8 cellular contexts compared by ENCODE assay signal in genomic region chr11:75816561-75817239, GRCh38. TPM values are rescaled to one million over a fixed set of nuclear protein-coding genes. Genes with fewer than 3 reads are reported as not detected.
DNase-seq lines count a peak whose midpoint lies in the region; ATAC-seq and TF ChIP-seq lines count a peak whose summit lies in the region.

No MANE protein-coding gene starts in this region.

- no peaks in the 10 kb centered on the region for H3K9me2 ChIP-seq in Karpas-422 (replicated peaks; ENCODE audit: insufficient read depth, low read length)
- no peaks in the 10 kb centered on the region for H3K9me2 ChIP-seq in neural cell (ENCODE audit: insufficient read depth, low read length)

- no peak overlapping the region for H3K27ac Mint-ChIP-seq in CD4-positive, alpha-beta memory T cell

- DNase-seq in CD4-positive, alpha-beta memory T cell = no peak
- peak; percentile 72 for DNase-seq in Karpas-422
- no peak for DNase-seq in brain microvascular endothelial cell
- no peak for DNase-seq in thyroid gland
- DNase-seq in occipital lobe (lab: John Stamatoyannopoulos, UW) = no peak

- no peak for TF ChIP-seq POLR2A in thyroid gland (IDR thresholded peaks at IDR 0.05)

- H3K4me2 ChIP-seq in Karpas-422 (ENCODE audit: low read depth, low read length, poor library complexity, severe bottlenecking) (peak overlapping the region; percentile 80), neural cell (ENCODE audit: low read length) (peak overlapping the region; percentile 51)

- no peak for TF ChIP-seq RAD21 in neural cell (conservative IDR thresholded peaks at IDR 0.05)

- in situ Hi-C loops in brain microvascular endothelial cell (cut with HindIII; ENCODE audit: low pct_ligation_motif_present, low sequenced_read_pairs) = no loop called here

- no peaks in the 10 kb centered on the region for H3K36me3 ChIP-seq in CD4-positive, alpha-beta memory T cell (ENCODE audit: insufficient read depth, low read length)
- H3K36me3 ChIP-seq in Karpas-422 (ENCODE audit: insufficient read depth, low read length) = no peaks in the 10 kb centered on the region
- no peaks in the 10 kb centered on the region for H3K36me3 ChIP-seq in brain microvascular endothelial cell (replicated peaks)
- H3K36me3 ChIP-seq in neural cell (ENCODE audit: insufficient read depth, low read length) = no peaks in the 10 kb centered on the region
- H3K36me3 ChIP-seq in thyroid gland = no peaks in the 10 kb centered on the region

- peaks cover 3% of the 10 kb centered on the region for H3F3A ChIP-seq in neural cell (ENCODE audit: insufficient read depth, low read length, poor library complexity, severe bottlenecking)

- H3K9me3 Mint-ChIP-seq in CD4-positive, alpha-beta memory T cell = peaks cover 0 to 5% (median 0%) of the 10 kb centered on the region in 8 donors

- H3K36me3 Mint-ChIP-seq in CD4-positive, alpha-beta memory T cell = peaks cover 3 to 12% of the 10 kb centered on the region in 2 donors

- no peak overlapping the region for H3K4me3 Mint-ChIP-seq in CD4-positive, alpha-beta memory T cell

- ATAC-seq in HG03565 (IDR thresholded peaks at IDR 0.05; ENCODE audit: unreplicated experiment) (no peak), GM19452 (IDR thresholded peaks at IDR 0.05; ENCODE audit: unreplicated experiment) (no peak)

- H3K27me3 Mint-ChIP-seq in CD4-positive, alpha-beta memory T cell = no peaks in the 10 kb centered on the region

- H4K20me1 ChIP-seq in Karpas-422 (ENCODE audit: insufficient read depth, low read depth, low read length) (no peaks in the 10 kb centered on the region), neural cell (ENCODE audit: insufficient read depth) (no peaks in the 10 kb centered on the region)

- H3K27me3 ChIP-seq in CD4-positive, alpha-beta memory T cell (ENCODE audit: insufficient read depth, low read length) = no peaks in the 10 kb centered on the region
- H3K27me3 ChIP-seq in Karpas-422 (ENCODE audit: low read length) (no peaks in the 10 kb centered on the region), brain microvascular endothelial cell (replicated peaks) (no peaks in the 10 kb centered on the region), neural cell (ENCODE audit: insufficient read depth, low read depth, low read length) (no peaks in the 10 kb centered on the region), thyroid gland (no peaks in the 10 kb centered on the region)

- no peak overlapping the region for H2AFZ ChIP-seq in Karpas-422 (ENCODE audit: low read length)
- no peak overlapping the region for H2AFZ ChIP-seq in neural cell (ENCODE audit: low read depth, low read length)

- H3K4me3 ChIP-seq in CD4-positive, alpha-beta memory T cell (ENCODE audit: low read length in 2 of 2) = peak overlapping the region; percentile 65 to 68
- H3K4me3 ChIP-seq in Karpas-422 (ENCODE audit: low read length) = peak overlapping the region; percentile 87
- H3K4me3 ChIP-seq in brain microvascular endothelial cell (ENCODE audit: low read depth, low read length) = peak overlapping the region; percentile 81
- peak overlapping the region; percentile 97 for H3K4me3 ChIP-seq in neural cell (ENCODE audit: low read length)
- H3K4me3 ChIP-seq in thyroid gland (replicated peaks in 1 of 3) = peak overlapping the region in 1 of 3 donors; percentile 92

- H3K79me2 ChIP-seq in Karpas-422 (ENCODE audit: low read length) (peaks cover 65% of the 10 kb centered on the region), neural cell (replicated peaks; ENCODE audit: insufficient read depth, low read length) (peaks cover 36% of the 10 kb centered on the region)

- WGBS in thyroid gland, 2 donors = 50 to 56% methylated on average over 6 of the region's 6 CpGs

- CTCF ChIA-PET in CD4-positive, alpha-beta memory T cell (lab: Charles Lee; ENCODE audit: partially characterized antibody) = interaction anchor here (1.0 to 2.2 kb wide), 2 partner anchors 14 to 51 kb away, joined by 3 to 8 read pairs; no protein-coding TSS in a partner anchor

- H3K4me1 ChIP-seq in CD4-positive, alpha-beta memory T cell (ENCODE audit: insufficient read depth, low read length) = peaks cover 33% of the 10 kb centered on the region
- peaks cover 49% of the 10 kb centered on the region for H3K4me1 ChIP-seq in Karpas-422 (ENCODE audit: low read length)
- peaks cover 16 to 25% of the 10 kb centered on the region in 2 donors for H3K4me1 ChIP-seq in thyroid gland

- peaks cover 17 to 44% (median 25%) of the 10 kb centered on the region in 4 donors for H3K4me1 Mint-ChIP-seq in CD4-positive, alpha-beta memory T cell

- TF ChIP-seq CTCF in brain microvascular endothelial cell (IDR thresholded peaks at IDR 0.05; ENCODE audit: low read depth, low read length, missing control alignments) (no peak), neural cell (IDR thresholded peaks at IDR 0.05; ENCODE audit: poor library complexity, severe bottlenecking) (no peak), thyroid gland (IDR thresholded peaks at IDR 0.05) (no peak)

- H3K27ac ChIP-seq in CD4-positive, alpha-beta memory T cell (ENCODE audit: low read depth, low read length) = peak overlapping the region; percentile 85
- peak overlapping the region; percentile 82 for H3K27ac ChIP-seq in Karpas-422 (ENCODE audit: low read length)
- H3K27ac ChIP-seq in brain microvascular endothelial cell = no peak overlapping the region
- no peak overlapping the region for H3K27ac ChIP-seq in neural cell (ENCODE audit: low read length)
- no peak overlapping the region for H3K27ac ChIP-seq in thyroid gland

- TF ChIP-seq EP300 in neural cell (conservative IDR thresholded peaks at IDR 0.05; ENCODE audit: poor library complexity, severe bottlenecking) = no peak

- H3K9ac ChIP-seq in Karpas-422 (ENCODE audit: low read length) (peak overlapping the region; percentile 94), neural cell (ENCODE audit: low read length) (peak overlapping the region; percentile 34)

- H3K9me3 ChIP-seq in CD4-positive, alpha-beta memory T cell (ENCODE audit: control insufficient read depth in 1 of 2, low read length in 2 of 2) = no peaks in the 10 kb centered on the region
- H3K9me3 ChIP-seq in Karpas-422 (ENCODE audit: low read length) (no peaks in the 10 kb centered on the region), neural cell (ENCODE audit: low read length) (no peaks in the 10 kb centered on the region), thyroid gland (no peaks in the 10 kb centered on the region)

- POLR2A ChIA-PET in CD4-positive, alpha-beta memory T cell (lab: Charles Lee; ENCODE audit: partially characterized antibody) = interaction anchor here (1.0 to 2.0 kb wide), 2 partner anchors 15 to 56 kb away, joined by 3 to 5 read pairs; no protein-coding TSS in a partner anchor

- intact Hi-C loops in CD4-positive, alpha-beta memory T cell (cut with micrococcal nuclease) = loop anchor here (5.0 to 10.0 kb wide), 3 partner anchors 51 to 628 kb away; partner anchors contain the start of gene EMSY
- intact Hi-C loops in thyroid gland (cut with DNase I) = no loop called here

TF ChIP-seq in neural cell, 6 proteins besides CTCF, POLR2A, EP300 and RAD21:
- TF ChIP-seq SMC3 (conservative IDR thresholded peaks at IDR 0.05; ENCODE audit: poor library complexity) = no peak
- no peak for TF ChIP-seq MXI1 (conservative IDR thresholded peaks at IDR 0.05; ENCODE audit: poor library complexity, severe bottlenecking)
- no peak for TF ChIP-seq POLR2AphosphoS5 (IDR thresholded peaks at IDR 0.05)
- TF ChIP-seq, protein P1, sequence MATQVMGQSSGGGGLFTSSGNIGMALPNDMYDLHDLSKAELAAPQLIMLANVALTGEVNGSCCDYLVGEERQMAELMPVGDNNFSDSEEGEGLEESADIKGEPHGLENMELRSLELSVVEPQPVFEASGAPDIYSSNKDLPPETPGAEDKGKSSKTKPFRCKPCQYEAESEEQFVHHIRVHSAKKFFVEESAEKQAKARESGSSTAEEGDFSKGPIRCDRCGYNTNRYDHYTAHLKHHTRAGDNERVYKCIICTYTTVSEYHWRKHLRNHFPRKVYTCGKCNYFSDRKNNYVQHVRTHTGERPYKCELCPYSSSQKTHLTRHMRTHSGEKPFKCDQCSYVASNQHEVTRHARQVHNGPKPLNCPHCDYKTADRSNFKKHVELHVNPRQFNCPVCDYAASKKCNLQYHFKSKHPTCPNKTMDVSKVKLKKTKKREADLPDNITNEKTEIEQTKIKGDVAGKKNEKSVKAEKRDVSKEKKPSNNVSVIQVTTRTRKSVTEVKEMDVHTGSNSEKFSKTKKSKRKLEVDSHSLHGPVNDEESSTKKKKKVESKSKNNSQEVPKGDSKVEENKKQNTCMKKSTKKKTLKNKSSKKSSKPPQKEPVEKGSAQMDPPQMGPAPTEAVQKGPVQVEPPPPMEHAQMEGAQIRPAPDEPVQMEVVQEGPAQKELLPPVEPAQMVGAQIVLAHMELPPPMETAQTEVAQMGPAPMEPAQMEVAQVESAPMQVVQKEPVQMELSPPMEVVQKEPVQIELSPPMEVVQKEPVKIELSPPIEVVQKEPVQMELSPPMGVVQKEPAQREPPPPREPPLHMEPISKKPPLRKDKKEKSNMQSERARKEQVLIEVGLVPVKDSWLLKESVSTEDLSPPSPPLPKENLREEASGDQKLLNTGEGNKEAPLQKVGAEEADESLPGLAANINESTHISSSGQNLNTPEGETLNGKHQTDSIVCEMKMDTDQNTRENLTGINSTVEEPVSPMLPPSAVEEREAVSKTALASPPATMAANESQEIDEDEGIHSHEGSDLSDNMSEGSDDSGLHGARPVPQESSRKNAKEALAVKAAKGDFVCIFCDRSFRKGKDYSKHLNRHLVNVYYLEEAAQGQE (IDR thresholded peaks at IDR 0.05; ENCODE audit: borderline replicate concordance) = no peak
- no peak for TF ChIP-seq EZH2 (IDR thresholded peaks at IDR 0.05; ENCODE audit: borderline replicate concordance, insufficient read depth, low read length, poor library complexity, severe bottlenecking)
- TF ChIP-seq TAF1 (IDR thresholded peaks at IDR 0.05; ENCODE audit: low read depth) = no peak

RNA-seq across cellular contexts. Expression of gene UVRAG, which starts 1.7 kb away (rescaled TPM):
- total RNA-seq in CD4-positive, alpha-beta memory T cell = 10 to 100 TPM; 22.0 to 32.2 TPM
- polyA plus RNA-seq in CD4-positive, alpha-beta memory T cell = 10 to 100 TPM; 11.2 to 20.5 TPM
- 35.4 and 52.7 TPM in 2 replicates for total RNA-seq in Karpas-422 (2014; rRNA removed; shearing (Covaris generic); ENCODE audit: low replicate concordance)
- 31.6 and 33.3 TPM in 2 replicates for polyA plus RNA-seq in neural cell
- 60.9 and 64.7 TPM in 2 replicates for polyA minus RNA-seq in neural cell
- total RNA-seq in thyroid gland = 10 to 100 TPM; 27.1 to 35.9 (median 31.0) TPM
- total RNA-seq in occipital lobe = 38.1 TPM

RNA-seq across cellular contexts. Expression of gene DGAT2, which starts 48.1 kb away (rescaled TPM):
- under 1 TPM; 0.17 to 0.35 TPM for total RNA-seq in CD4-positive, alpha-beta memory T cell
- polyA plus RNA-seq in CD4-positive, alpha-beta memory T cell = under 1 TPM; 0.08 to 0.38 TPM
- total RNA-seq in Karpas-422 (2014; rRNA removed; shearing (Covaris generic); ENCODE audit: low replicate concordance) = 1.9 and 3.7 TPM in 2 replicates
- 2.7 and 4.3 TPM in 2 replicates for polyA plus RNA-seq in neural cell
- polyA minus RNA-seq in neural cell = 3.7 and 4.7 TPM in 2 replicates
- total RNA-seq in thyroid gland = 10 to 100 TPM in 3 of 4 donors, 1 to 10 TPM in 1; 9.9 to 20.7 (median 16.3) TPM
- 4.4 TPM for total RNA-seq in occipital lobe

Comparison
In these comparisons a context has a peak if more than half of its experiments do, and no peak if none do; other contexts are left out.
1. H3K27ac ChIP-seq: peak in CD4-positive, alpha-beta memory T cell (single experiment) and Karpas-422 (single experiment); none in brain microvascular endothelial cell (single experiment), neural cell (single experiment) and thyroid gland (0 of 3).